In the genomic region with DNA sequence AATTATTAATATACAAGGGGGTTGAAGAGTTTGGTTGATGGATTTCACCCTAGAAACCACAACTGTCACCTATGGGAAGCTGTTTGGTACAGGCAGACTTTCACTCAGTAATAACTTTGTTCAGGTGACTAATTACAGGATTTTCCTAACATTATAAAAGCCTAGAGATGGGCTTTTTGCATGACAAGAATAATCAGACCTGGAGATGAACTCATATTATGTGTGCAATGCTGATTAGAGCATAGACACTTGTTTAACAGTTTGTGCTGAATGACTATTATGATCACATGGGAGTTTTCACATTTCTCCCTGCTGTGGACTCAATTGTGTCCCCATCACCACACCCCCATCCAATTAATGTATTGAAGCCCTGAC, we compare ENCODE assay signal across 14 cellular contexts.
DNase-seq lines count a peak whose midpoint lies in the region; ATAC-seq and TF ChIP-seq lines count a peak whose summit lies in the region.
"Had no signal": no experiment of that assay in that cellular context is flagged by ENCODE, and none has a peak within 500 bp of the region (broad histone marks: within the 10 kb centered on the region; RNA-seq: fewer than 3 reads in every experiment).

No MANE protein-coding gene starts in this region.

- no peaks in the 10 kb centered on the region for H3K36me3 ChIP-seq in stomach
- H3K36me3 ChIP-seq: ascending aorta, BLaER1 had no signal

- no peaks in the 10 kb centered on the region for H3K36me3 Mint-ChIP-seq in activated T-helper 17 cell treated with anti-CD3 and anti-CD28 coated beads, Interleukin-2, amount 50 U/mL, for 72 hours (ENCODE audit: low read depth)
- no peaks in the 10 kb centered on the region for H3K36me3 Mint-ChIP-seq in CD4-positive, alpha-beta T cell (ENCODE audit: low read depth)

- no peaks in the 10 kb centered on the region for H3K9me3 ChIP-seq in CD4-positive, alpha-beta T cell (ENCODE audit: control insufficient read depth, low read length)
- H3K9me3 ChIP-seq in stomach = no peaks in the 10 kb centered on the region
- H3K9me3 ChIP-seq: ascending aorta, BLaER1 had no signal

- no peak overlapping the region for H3K4me3 Mint-ChIP-seq in activated T-helper 17 cell treated with anti-CD3 and anti-CD28 coated beads, Interleukin-2, amount 50 U/mL, for 72 hours
- H3K4me3 Mint-ChIP-seq in CD4-positive, alpha-beta T cell = no peak overlapping the region

- DNase-seq in CD4-positive, alpha-beta T cell = no peak
- DNase-seq in stomach = no peak
- no peak for DNase-seq in stimulated activated CD4-positive, alpha-beta T cell treated with anti-CD3 and anti-CD28 coated beads, Interleukin-1b, Interleukin-23, amount 100 ng/mL, for 48 hours
- DNase-seq in head of caudate nucleus = no peak
- DNase-seq: GF-D8; NCI-H446; stimulated activated CD4-positive, alpha-beta T cell treated with anti-CD3 and anti-CD28 coated beads, Interleukin-4, amount 100 ng/mL, for 4 hours had no signal

- no peak for TF ChIP-seq EP300 in stomach (IDR thresholded peaks at IDR 0.05)

- no peak overlapping the region for H3K4me3 ChIP-seq in stomach
- H3K4me3 ChIP-seq: ascending aorta, BLaER1 had no signal

- no peak for TF ChIP-seq CTCF in CD4-positive, alpha-beta T cell (IDR thresholded peaks at IDR 0.05)
- TF ChIP-seq CTCF in stomach (IDR thresholded peaks at IDR 0.05) = no peak

- peaks cover 8% of the 10 kb centered on the region for H3K27me3 Mint-ChIP-seq in activated T-helper 17 cell treated with anti-CD3 and anti-CD28 coated beads, Interleukin-2, amount 50 U/mL, for 72 hours
- no peaks in the 10 kb centered on the region for H3K27me3 Mint-ChIP-seq in CD4-positive, alpha-beta T cell

- H3K4me1 ChIP-seq in stomach = no peaks in the 10 kb centered on the region
- H3K4me1 ChIP-seq: ascending aorta, BLaER1 had no signal

- intact Hi-C loops in CD4-positive, alpha-beta T cell (cut with DNase I, micrococcal nuclease) = no loop called here
- intact Hi-C loops in stomach (cut with DNase I; ENCODE audit: low total_unique reads) = no loop called here
- intact Hi-C loops in head of caudate nucleus (cut with DNase I) = no loop called here

- no peak overlapping the region for H3K27ac Mint-ChIP-seq in activated T-helper 17 cell treated with anti-CD3 and anti-CD28 coated beads, Interleukin-2, amount 50 U/mL, for 72 hours
- H3K27ac Mint-ChIP-seq in CD4-positive, alpha-beta T cell = no peak overlapping the region

- no peaks in the 10 kb centered on the region for H3K4me1 Mint-ChIP-seq in activated T-helper 17 cell treated with anti-CD3 and anti-CD28 coated beads, Interleukin-2, amount 50 U/mL, for 72 hours
- no peaks in the 10 kb centered on the region for H3K4me1 Mint-ChIP-seq in CD4-positive, alpha-beta T cell (ENCODE audit: low read depth)

- CTCF ChIA-PET in CD4-positive, alpha-beta T cell (lab: Charles Lee) = no interaction called here

- ATAC-seq in GM18861 (IDR thresholded peaks at IDR 0.05; ENCODE audit: unreplicated experiment) = peak; percentile 28
- peak; percentile 26 for ATAC-seq in GM21515 (IDR thresholded peaks at IDR 0.05; ENCODE audit: unreplicated experiment)
- peak; percentile 44 for ATAC-seq in HG03045 (IDR thresholded peaks at IDR 0.05; ENCODE audit: unreplicated experiment)
- ATAC-seq in activated T-helper 17 cell treated with anti-CD3 and anti-CD28 coated beads, Interleukin-2, amount 50 U/mL, for 72 hours (replicated peaks) = peak; percentile 46
- ATAC-seq in CD4-positive, alpha-beta T cell (ENCODE audit: poor library complexity) = no peak
- ATAC-seq: HCT116 had no signal

- no peak for TF ChIP-seq POLR2A in stomach (IDR thresholded peaks at IDR 0.05)

- H3K27ac ChIP-seq in CD4-positive, alpha-beta T cell (ENCODE audit: low read depth, low read length) = no peak overlapping the region
- no peak overlapping the region for H3K27ac ChIP-seq in stomach
- H3K27ac ChIP-seq: ascending aorta, BLaER1 had no signal

- POLR2A ChIA-PET in CD4-positive, alpha-beta T cell (lab: Charles Lee) = no interaction called here

- H3K9me3 Mint-ChIP-seq in activated T-helper 17 cell treated with anti-CD3 and anti-CD28 coated beads, Interleukin-2, amount 50 U/mL, for 72 hours = no peaks in the 10 kb centered on the region
- no peaks in the 10 kb centered on the region for H3K9me3 Mint-ChIP-seq in CD4-positive, alpha-beta T cell

- no peaks in the 10 kb centered on the region for H3K27me3 ChIP-seq in CD4-positive, alpha-beta T cell (ENCODE audit: control insufficient read depth, insufficient read depth, low read length)
- H3K27me3 ChIP-seq in stomach = no peaks in the 10 kb centered on the region
- H3K27me3 ChIP-seq: ascending aorta, BLaER1 had no signal
